In the genomic region with DNA sequence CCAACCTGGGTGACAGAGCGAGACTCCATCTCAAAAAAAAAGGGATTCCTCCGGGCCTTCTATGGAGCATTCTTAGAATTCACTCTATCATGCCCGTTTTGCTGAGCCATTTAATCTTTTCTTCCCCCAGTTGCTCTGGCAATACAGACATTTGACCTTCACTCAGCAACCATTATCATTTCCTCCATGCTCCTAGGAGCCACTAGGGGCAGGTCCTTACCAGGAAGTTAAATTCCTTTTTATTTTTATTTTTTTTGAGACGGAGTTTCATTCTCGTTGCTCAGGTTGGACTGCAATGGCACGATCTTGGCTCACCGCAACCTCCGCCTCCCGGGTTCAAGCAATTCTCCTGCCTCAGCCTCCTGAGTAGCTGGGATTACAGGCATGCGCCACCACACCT, we compare ENCODE assay signal across 14 cellular contexts. TPM values are rescaled to one million over a fixed set of nuclear protein-coding genes. Genes with fewer than 3 reads are reported as not detected.
DNase-seq lines count a peak whose midpoint lies in the region; ATAC-seq and TF ChIP-seq lines count a peak whose summit lies in the region.
"Had no signal": no experiment of that assay in that cellular context is flagged by ENCODE, and none has a peak within 500 bp of the region (broad histone marks: within the 10 kb centered on the region; RNA-seq: fewer than 3 reads in every experiment).

No MANE protein-coding gene starts in this region.

- no peak overlapping the region for H3K4me2 ChIP-seq in GM23338

- H3K9me3 ChIP-seq in BE2C (no peaks in the 10 kb centered on the region), MG63 (no peaks in the 10 kb centered on the region)
- H3K9me3 ChIP-seq: psoas muscle had no signal

- no peaks in the 10 kb centered on the region for H3K36me3 Mint-ChIP-seq in GM23338 (ENCODE audit: low read depth)

- no peaks in the 10 kb centered on the region for H3K9me2 ChIP-seq in GM23338 (ENCODE audit: insufficient read depth)

- H3K9me3 Mint-ChIP-seq in GM23338: no peaks in the 10 kb centered on the region

- H3K4me1 Mint-ChIP-seq in GM23338: 0 out of 3 replicates have a peak, but pooled peaks cover 2% of the 10 kb centered on the region

- ATAC-seq in GM23338 (peak; percentile 73), left colon (peak; percentile 72), GM18520 (IDR thresholded peaks at IDR 0.05; ENCODE audit: unreplicated experiment) (no peak), HG03571 (IDR thresholded peaks at IDR 0.05; ENCODE audit: unreplicated experiment) (no peak)
- ATAC-seq: psoas muscle; stimulated activated naive CD8-positive, alpha-beta T cell treated with anti-CD3 and anti-CD28 coated beads, Interleukin-15, Interleukin-2, amounts not matched to agents 100 U/mL and 50 U/mL, for 24 hours had no signal

- H2AFZ ChIP-seq in GM23338: peak overlapping the region; percentile 48

- H3K27me3 Mint-ChIP-seq in GM23338 (ENCODE audit: insufficient read depth, low read depth, poor library complexity): peaks cover 4% of the 10 kb centered on the region

- in situ Hi-C loops in astrocyte of the spinal cord (cut with HindIII; ENCODE audit: low sequenced_read_pairs): no loop called here

- intact Hi-C loops in left colon (cut with DNase I, micrococcal nuclease): no loop called here

- no peak for DNase-seq in BE2C
- peak; percentile 72 for DNase-seq in GM23338 (ENCODE audit: low spot score)
- DNase-seq in astrocyte of the spinal cord (ENCODE audit: low read depth, low spot score): no peak
- no peak for DNase-seq in left colon
- DNase-seq in MG63: no peak
- no peak for DNase-seq in activated naive CD4-positive, alpha-beta T cell (lab: John Stamatoyannopoulos, UW)
- DNase-seq: activated gamma-delta T cell treated with Interleukin-2 at 50 U/mL for 16 hours; NCI-H748 treated with DMSO at 0.1 percent for 48 hours; psoas muscle; stimulated activated CD4-positive, alpha-beta T cell treated with anti-CD3 and anti-CD28 coated beads, Interleukin-4, amount 100 ng/mL, for 1 hour; stimulated activated naive CD8-positive, alpha-beta T cell treated with anti-CD3 and anti-CD28 coated beads, Interleukin-15, Interleukin-2, amounts not matched to agents 100 U/mL and 50 U/mL, for 24 hours had no signal

- no peak overlapping the region for H3K27ac Mint-ChIP-seq in GM23338

- no peak overlapping the region for H3K4me3 ChIP-seq in BE2C (ENCODE audit: low read depth, low read length)
- H3K4me3 ChIP-seq in GM23338: no peak overlapping the region
- H3K4me3 ChIP-seq in astrocyte of the spinal cord (ENCODE audit: low read depth, low read length): no peak overlapping the region
- H3K4me3 ChIP-seq in MG63: no peak overlapping the region
- H3K4me3 ChIP-seq: psoas muscle had no signal

- no peak overlapping the region for H3K27ac ChIP-seq in GM23338 (ENCODE audit: low read depth)
- H3K27ac ChIP-seq: HL-60, psoas muscle had no signal

- H4K20me1 ChIP-seq in GM23338 (replicated peaks; ENCODE audit: insufficient read depth): no peaks in the 10 kb centered on the region

- H3K79me2 ChIP-seq in GM23338 (replicated peaks; ENCODE audit: insufficient read depth): no peaks in the 10 kb centered on the region

- H3K4me3 Mint-ChIP-seq in GM23338: no peak overlapping the region

- H3F3A ChIP-seq in GM23338 (replicated peaks; ENCODE audit: low read depth): no peaks in the 10 kb centered on the region

- H3K27me3 ChIP-seq in BE2C (no peaks in the 10 kb centered on the region), GM23338 (ENCODE audit: insufficient read depth) (no peaks in the 10 kb centered on the region), MG63 (no peaks in the 10 kb centered on the region; the same call in 1 of the 2 replicates)

- TF ChIP-seq CTCF in BE2C (IDR thresholded peaks at IDR 0.05; ENCODE audit: low read depth, low read length): peak; percentile 7; the same call in 1 of the 2 replicates
- TF ChIP-seq CTCF in GM23338 (conservative IDR thresholded peaks at IDR 0.05; ENCODE audit: low read depth in 2 of 2): peak; percentile 22 to 61
- peak; percentile 21 for TF ChIP-seq CTCF in astrocyte of the spinal cord (IDR thresholded peaks at IDR 0.05; ENCODE audit: low read depth, low read length)

- no peaks in the 10 kb centered on the region for H3K4me1 ChIP-seq in BE2C
- no peaks in the 10 kb centered on the region for H3K4me1 ChIP-seq in GM23338 (ENCODE audit: insufficient read depth)
- H3K4me1 ChIP-seq: psoas muscle had no signal

- H3K36me3 ChIP-seq in BE2C (no peaks in the 10 kb centered on the region), GM23338 (ENCODE audit: insufficient read depth) (no peaks in the 10 kb centered on the region), MG63 (no peaks in the 10 kb centered on the region)

TF ChIP-seq in GM23338, 12 proteins besides CTCF, POLR2A, EP300 and RAD21 (continues in another document):
- TF ChIP-seq, protein P1, sequence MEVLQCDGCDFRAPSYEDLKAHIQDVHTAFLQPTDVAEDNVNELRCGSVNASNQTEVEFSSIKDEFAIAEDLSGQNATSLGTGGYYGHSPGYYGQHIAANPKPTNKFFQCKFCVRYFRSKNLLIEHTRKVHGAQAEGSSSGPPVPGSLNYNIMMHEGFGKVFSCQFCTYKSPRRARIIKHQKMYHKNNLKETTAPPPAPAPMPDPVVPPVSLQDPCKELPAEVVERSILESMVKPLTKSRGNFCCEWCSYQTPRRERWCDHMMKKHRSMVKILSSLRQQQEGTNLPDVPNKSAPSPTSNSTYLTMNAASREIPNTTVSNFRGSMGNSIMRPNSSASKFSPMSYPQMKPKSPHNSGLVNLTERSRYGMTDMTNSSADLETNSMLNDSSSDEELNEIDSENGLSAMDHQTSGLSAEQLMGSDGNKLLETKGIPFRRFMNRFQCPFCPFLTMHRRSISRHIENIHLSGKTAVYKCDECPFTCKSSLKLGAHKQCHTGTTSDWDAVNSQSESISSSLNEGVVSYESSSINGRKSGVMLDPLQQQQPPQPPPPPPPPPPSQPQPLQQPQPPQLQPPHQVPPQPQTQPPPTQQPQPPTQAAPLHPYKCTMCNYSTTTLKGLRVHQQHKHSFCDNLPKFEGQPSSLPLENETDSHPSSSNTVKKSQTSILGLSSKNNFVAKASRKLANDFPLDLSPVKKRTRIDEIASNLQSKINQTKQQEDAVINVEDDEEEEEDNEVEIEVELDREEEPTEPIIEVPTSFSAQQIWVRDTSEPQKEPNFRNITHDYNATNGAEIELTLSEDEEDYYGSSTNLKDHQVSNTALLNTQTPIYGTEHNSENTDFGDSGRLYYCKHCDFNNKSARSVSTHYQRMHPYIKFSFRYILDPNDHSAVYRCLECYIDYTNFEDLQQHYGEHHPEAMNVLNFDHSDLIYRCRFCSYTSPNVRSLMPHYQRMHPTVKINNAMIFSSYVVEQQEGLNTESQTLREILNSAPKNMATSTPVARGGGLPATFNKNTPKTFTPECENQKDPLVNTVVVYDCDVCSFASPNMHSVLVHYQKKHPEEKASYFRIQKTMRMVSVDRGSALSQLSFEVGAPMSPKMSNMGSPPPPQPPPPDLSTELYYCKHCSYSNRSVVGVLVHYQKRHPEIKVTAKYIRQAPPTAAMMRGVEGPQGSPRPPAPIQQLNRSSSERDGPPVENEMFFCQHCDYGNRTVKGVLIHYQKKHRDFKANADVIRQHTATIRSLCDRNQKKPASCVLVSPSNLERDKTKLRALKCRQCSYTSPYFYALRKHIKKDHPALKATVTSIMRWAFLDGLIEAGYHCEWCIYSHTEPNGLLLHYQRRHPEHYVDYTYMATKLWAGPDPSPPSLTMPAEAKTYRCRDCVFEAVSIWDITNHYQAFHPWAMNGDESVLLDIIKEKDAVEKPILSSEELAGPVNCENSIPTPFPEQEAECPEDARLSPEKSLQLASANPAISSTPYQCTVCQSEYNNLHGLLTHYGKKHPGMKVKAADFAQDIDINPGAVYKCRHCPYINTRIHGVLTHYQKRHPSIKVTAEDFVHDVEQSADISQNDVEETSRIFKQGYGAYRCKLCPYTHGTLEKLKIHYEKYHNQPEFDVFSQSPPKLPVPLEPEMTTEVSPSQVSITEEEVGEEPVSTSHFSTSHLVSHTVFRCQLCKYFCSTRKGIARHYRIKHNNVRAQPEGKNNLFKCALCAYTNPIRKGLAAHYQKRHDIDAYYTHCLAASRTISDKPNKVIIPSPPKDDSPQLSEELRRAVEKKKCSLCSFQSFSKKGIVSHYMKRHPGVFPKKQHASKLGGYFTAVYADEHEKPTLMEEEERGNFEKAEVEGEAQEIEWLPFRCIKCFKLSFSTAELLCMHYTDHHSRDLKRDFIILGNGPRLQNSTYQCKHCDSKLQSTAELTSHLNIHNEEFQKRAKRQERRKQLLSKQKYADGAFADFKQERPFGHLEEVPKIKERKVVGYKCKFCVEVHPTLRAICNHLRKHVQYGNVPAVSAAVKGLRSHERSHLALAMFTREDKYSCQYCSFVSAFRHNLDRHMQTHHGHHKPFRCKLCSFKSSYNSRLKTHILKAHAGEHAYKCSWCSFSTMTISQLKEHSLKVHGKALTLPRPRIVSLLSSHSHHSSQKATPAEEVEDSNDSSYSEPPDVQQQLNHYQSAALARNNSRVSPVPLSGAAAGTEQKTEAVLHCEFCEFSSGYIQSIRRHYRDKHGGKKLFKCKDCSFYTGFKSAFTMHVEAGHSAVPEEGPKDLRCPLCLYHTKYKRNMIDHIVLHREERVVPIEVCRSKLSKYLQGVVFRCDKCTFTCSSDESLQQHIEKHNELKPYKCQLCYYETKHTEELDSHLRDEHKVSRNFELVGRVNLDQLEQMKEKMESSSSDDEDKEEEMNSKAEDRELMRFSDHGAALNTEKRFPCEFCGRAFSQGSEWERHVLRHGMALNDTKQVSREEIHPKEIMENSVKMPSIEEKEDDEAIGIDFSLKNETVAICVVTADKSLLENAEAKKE (CRISPR knock-in tag; IDR thresholded peaks at IDR 0.05): no peak
- TF ChIP-seq NANOG (IDR thresholded peaks at IDR 0.05; ENCODE audit: borderline replicate concordance): no peak
- no peak for TF ChIP-seq CREB1 (CRISPR knock-in tag; IDR thresholded peaks at IDR 0.05; ENCODE audit: low read depth)
- no peak for TF ChIP-seq JUNB (IDR thresholded peaks at IDR 0.05; ENCODE audit: unreplicated experiment)

RNA-seq across cellular contexts. Expression of a gene that starts 9.7 kb away (rescaled TPM):
- 26.1 TPM for polyA plus RNA-seq in BE2C (2012; ENCODE audit: insufficient read depth, insufficient read length, low read depth)
- total RNA-seq in GM23338 (2014; rRNA removed; shearing (Covaris generic)): 37.0 and 46.1 TPM in 2 replicates
- polyA plus RNA-seq in GM23338 (2016; fragmentation: Nextera tagmentation; extraction: Ambion mirVana): 11.8 and 13.9 TPM in 2 replicates
- 100 to 1,000 TPM; 182 to 188 TPM for total RNA-seq in left colon
- 0.05 TPM in 1 of 2 replicates, not detected in the other for total RNA-seq in MG63 (2014; rRNA removed; shearing (Covaris generic); ENCODE audit: low replicate concordance)

RNA-seq across cellular contexts. Expression of a gene that starts 38.6 kb away (rescaled TPM):
- polyA plus RNA-seq in BE2C (2012; ENCODE audit: insufficient read depth, insufficient read length, low read depth): 4.3 TPM
- 10.4 and 11.9 TPM in 2 replicates for total RNA-seq in GM23338 (2014; rRNA removed; shearing (Covaris generic))
- polyA plus RNA-seq in GM23338 (2016; fragmentation: Nextera tagmentation; extraction: Ambion mirVana): 5.6 and 6.0 TPM in 2 replicates
- 10 to 100 TPM; 19.7 to 30.2 TPM for total RNA-seq in left colon
- 18.8 and 19.8 TPM in 2 replicates for total RNA-seq in MG63 (2014; rRNA removed; shearing (Covaris generic); ENCODE audit: low replicate concordance)

RNA-seq across cellular contexts. Expression of a gene that starts 42.2 kb away (rescaled TPM):
- polyA plus RNA-seq in BE2C (2012; ENCODE audit: insufficient read depth, insufficient read length, low read depth): 51.9 TPM
- 65.1 and 72.5 TPM in 2 replicates for total RNA-seq in GM23338 (2014; rRNA removed; shearing (Covaris generic))
- 34.7 and 47.0 TPM in 2 replicates for polyA plus RNA-seq in GM23338 (2016; fragmentation: Nextera tagmentation; extraction: Ambion mirVana)
- total RNA-seq in left colon: 10 to 100 TPM; 55.4 to 70.9 TPM
- 4.2 and 5.7 TPM in 2 replicates for total RNA-seq in MG63 (2014; rRNA removed; shearing (Covaris generic); ENCODE audit: low replicate concordance)

Comparison
In these comparisons a context has a peak if more than half of its experiments do, and no peak if none do; other contexts are left out.
1. ATAC-seq: peak in GM23338 (single experiment) and left colon (single experiment); none in GM18520 (single experiment) and HG03571 (single experiment).
2. RNA of a gene that starts 9.7 kb away (total RNA-seq): 182 to 188 TPM in left colon and 37.0 to 46.1 TPM in GM23338; 0.05 TPM in MG63; every median in the first group is over 10 times any median in the second.
3. Peak in every context shown above with its lines, with median percentiles within 50 percentile points of each other: CTCF ChIP-seq.